37 cellular contexts compared by ENCODE assay signal in genomic region chr6:95905132-95905531, GRCh38.
"Had no signal": no experiment of that assay in that cellular context is flagged by ENCODE, and none has a peak within 500 bp of the region (broad histone marks: within the 10 kb centered on the region; RNA-seq: fewer than 3 reads in every experiment).

No MANE protein-coding gene starts in this region.

- DNase-seq: activated B cell treated with CpG ODN at 0.5 μM for 24 hours; activated CD4-positive, alpha-beta memory T cell treated with anti-CD3 and anti-CD28 coated beads for 36 hours; activated CD4-positive, alpha-beta T cell treated with anti-CD3 and anti-CD28 coated beads for 4 hours; activated CD4-positive, alpha-beta T cell treated with anti-CD3 and anti-CD28 coated beads, Interleukin-2, amount 10 ng/mL, durations not matched to agents 24 days and 14 days; activated CD4-positive, alpha-beta T cell treated with anti-CD3 and anti-CD28 coated beads, Interleukin-2, amount 50 U/mL, for 1 hour; activated CD4-positive, alpha-beta T cell treated with anti-CD3 and anti-CD28 coated beads, Interleukin-2, amount 50 U/mL, for 4 hours; activated CD4-positive, CD25-positive, alpha-beta regulatory T cell treated with anti-CD3 and anti-CD28 coated beads, Interleukin-2, amount 50 U/mL, for 72 hours; activated CD8-positive, alpha-beta memory T cell treated with anti-CD3 and anti-CD28 coated beads, Interleukin-2, amount 50 U/mL, for 4 hours; activated CD8-positive, alpha-beta T cell treated with anti-CD3 and anti-CD28 coated beads for 36 hours; activated effector memory CD4-positive, alpha-beta T cell treated with anti-CD3 and anti-CD28 coated beads, Interleukin-2, amount 50 U/mL, for 16 hours; activated gamma-delta T cell treated with Interleukin-2 at 50 U/mL for 16 hours; activated naive CD4-positive, alpha-beta T cell; activated naive CD4-positive, alpha-beta T cell treated with anti-CD3 and anti-CD28 coated beads for 36 hours; activated naive CD4-positive, alpha-beta T cell treated with anti-CD3 and anti-CD28 coated beads, Interleukin-2, amount 50 U/mL, for 16 hours; activated naive CD8-positive, alpha-beta T cell treated with anti-CD3 and anti-CD28 coated beads for 36 hours; activated T-cell treated with anti-CD3 and anti-CD28 coated beads for 4 hours; activated T-cell treated with anti-CD3 and anti-CD28 coated beads, Interleukin-2, amount 50 U/mL, for 1 hour; activated T-cell treated with anti-CD3 and anti-CD28 coated beads, Interleukin-2, amount 50 U/mL, for 4 hours; activated T-cell treated with anti-CD3 and anti-CD28 coated beads, Interleukin-2, amount 50 U/mL, for 72 hours; adrenal gland; amniotic stem cell; aorta; caudate nucleus; cerebellar nuclear complex; T-helper 2 cell; T-helper 9 cell had no signal

- H3K9me3 ChIP-seq: adrenal gland had no signal

- H3K27me3 Mint-ChIP-seq: activated B cell treated with CpG ODN at 0.5 μM for 24 hours; activated CD4-positive, alpha-beta memory T cell treated with anti-CD3 and anti-CD28 coated beads for 36 hours; activated CD4-positive, alpha-beta T cell treated with anti-CD3 and anti-CD28 coated beads, Interleukin-2, amount 10 ng/mL, durations not matched to agents 24 days and 14 days; activated CD8-positive, alpha-beta T cell treated with anti-CD3 and anti-CD28 coated beads for 36 hours; activated naive CD8-positive, alpha-beta T cell treated with anti-CD3 and anti-CD28 coated beads for 36 hours; activated T-helper 17 cell treated with anti-CD3 and anti-CD28 coated beads, Interleukin-2, amount 50 U/mL, for 72 hours; brain; central memory CD8-positive, alpha-beta T cell had no signal

- H3K27ac ChIP-seq: adrenal gland, cardiac muscle cell, VCaP had no signal

- H3K4me3 ChIP-seq: adrenal gland, cardiac muscle cell had no signal

- H3K4me1 Mint-ChIP-seq: activated B cell treated with CpG ODN at 0.5 μM for 24 hours; activated CD4-positive, alpha-beta T cell treated with anti-CD3 and anti-CD28 coated beads, Interleukin-2, amount 10 ng/mL, durations not matched to agents 24 days and 14 days; activated naive CD8-positive, alpha-beta T cell treated with anti-CD3 and anti-CD28 coated beads for 36 hours; activated T-helper 17 cell treated with anti-CD3 and anti-CD28 coated beads, Interleukin-2, amount 50 U/mL, for 72 hours; brain; central memory CD8-positive, alpha-beta T cell had no signal

- H3K36me3 ChIP-seq: adrenal gland, cardiac muscle cell had no signal

- H3K27ac Mint-ChIP-seq: activated B cell treated with CpG ODN at 0.5 μM for 24 hours; activated CD4-positive, alpha-beta memory T cell treated with anti-CD3 and anti-CD28 coated beads for 36 hours; activated CD4-positive, alpha-beta T cell treated with anti-CD3 and anti-CD28 coated beads, Interleukin-2, amount 10 ng/mL, durations not matched to agents 24 days and 14 days; activated CD8-positive, alpha-beta T cell treated with anti-CD3 and anti-CD28 coated beads for 36 hours; activated naive CD4-positive, alpha-beta T cell treated with anti-CD3 and anti-CD28 coated beads for 36 hours; activated naive CD4-positive, alpha-beta T cell treated with anti-CD3 and anti-CD28 coated beads, Interleukin-2, amount 50 U/mL, for 72 hours; activated naive CD8-positive, alpha-beta T cell treated with anti-CD3 and anti-CD28 coated beads for 36 hours; activated T-cell treated with anti-CD3 and anti-CD28 coated beads, Interleukin-2, amount 50 U/mL, for 72 hours; activated T-helper 1 cell treated with anti-CD3 and anti-CD28 coated beads, Interleukin-12 subunit alpha, Interleukin-12 subunit beta, Interleukin-2, Interleukin-4 antibody, amounts not matched to agents 30 ng/mL and 10 ng/mL and 1 ng/mL, durations not matched to agents 14 hours and 24 hours and 36 hours; activated T-helper 17 cell treated with anti-CD3 and anti-CD28 coated beads, Interleukin-2, amount 50 U/mL, for 72 hours; brain; T-helper 1 cell treated with Interleukin-12 subunit alpha and Interleukin-12 subunit beta and Interleukin-4 antibody, amounts not matched to agents 30 μg/mL and 1 μg/mL, for 36 hours; T-helper 2 cell treated with Interferon-gamma antibody and Interleukin-4, amounts not matched to agents 5 μg/mL and 100 μg/mL, for 36 hours had no signal

- H3K4me3 Mint-ChIP-seq: activated B cell treated with CpG ODN at 0.5 μM for 24 hours; activated CD4-positive, alpha-beta memory T cell treated with anti-CD3 and anti-CD28 coated beads for 36 hours; activated CD4-positive, alpha-beta T cell treated with anti-CD3 and anti-CD28 coated beads, Interleukin-2, amount 10 ng/mL, durations not matched to agents 24 days and 14 days; activated CD8-positive, alpha-beta T cell treated with anti-CD3 and anti-CD28 coated beads for 36 hours; activated naive CD4-positive, alpha-beta T cell treated with anti-CD3 and anti-CD28 coated beads for 36 hours; activated naive CD8-positive, alpha-beta T cell treated with anti-CD3 and anti-CD28 coated beads for 36 hours; activated T-cell treated with anti-CD3 and anti-CD28 coated beads, Interleukin-2, amount 50 U/mL, for 4 hours; activated T-cell treated with anti-CD3 and anti-CD28 coated beads, Interleukin-2, amount 50 U/mL, for 72 hours; activated T-helper 1 cell treated with anti-CD3 and anti-CD28 coated beads, Interleukin-12 subunit alpha, Interleukin-12 subunit beta, Interleukin-2, Interleukin-4 antibody, amounts not matched to agents 30 ng/mL and 10 ng/mL and 1 ng/mL, durations not matched to agents 14 hours and 24 hours and 36 hours; activated T-helper 17 cell treated with anti-CD3 and anti-CD28 coated beads, Interleukin-2, amount 50 U/mL, for 72 hours; brain; central memory CD8-positive, alpha-beta T cell; T-helper 1 cell treated with Interleukin-12 subunit alpha and Interleukin-12 subunit beta and Interleukin-4 antibody, amounts not matched to agents 30 μg/mL and 1 μg/mL, for 36 hours; T-helper 2 cell treated with Interferon-gamma antibody and Interleukin-4, amounts not matched to agents 5 μg/mL and 100 μg/mL, for 36 hours had no signal

- H3K27me3 ChIP-seq: adrenal gland, cardiac muscle cell had no signal

- ATAC-seq: activated CD8-positive, alpha-beta T cell treated with anti-CD3 and anti-CD28 coated beads for 36 hours; activated naive CD4-positive, alpha-beta T cell treated with anti-CD3 and anti-CD28 coated beads, Interleukin-2, amount 50 U/mL, for 72 hours; activated T-cell treated with anti-CD3 and anti-CD28 coated beads, Interleukin-2, amount 50 U/mL, for 4 hours; activated T-cell treated with anti-CD3 and anti-CD28 coated beads, Interleukin-2, amount 50 U/mL, for 72 hours; activated T-helper 17 cell treated with anti-CD3 and anti-CD28 coated beads, Interleukin-2, amount 50 U/mL, for 72 hours had no signal

- FAIRE-seq: bronchial epithelial cell, TTC549 had no signal

- H3K4me1 ChIP-seq: adrenal gland had no signal

- H3K9me3 Mint-ChIP-seq: activated B cell treated with CpG ODN at 0.5 μM for 24 hours; activated CD4-positive, alpha-beta memory T cell treated with anti-CD3 and anti-CD28 coated beads for 36 hours; activated CD4-positive, alpha-beta T cell treated with anti-CD3 and anti-CD28 coated beads, Interleukin-2, amount 10 ng/mL, durations not matched to agents 24 days and 14 days; activated CD8-positive, alpha-beta T cell treated with anti-CD3 and anti-CD28 coated beads for 36 hours; activated naive CD8-positive, alpha-beta T cell treated with anti-CD3 and anti-CD28 coated beads for 36 hours; activated T-cell treated with anti-CD3 and anti-CD28 coated beads, Interleukin-2, amount 50 U/mL, for 4 hours; activated T-helper 1 cell treated with anti-CD3 and anti-CD28 coated beads, Interleukin-12 subunit alpha, Interleukin-12 subunit beta, Interleukin-2, Interleukin-4 antibody, amounts not matched to agents 30 ng/mL and 10 ng/mL and 1 ng/mL, durations not matched to agents 14 hours and 24 hours and 36 hours; activated T-helper 17 cell treated with anti-CD3 and anti-CD28 coated beads, Interleukin-2, amount 50 U/mL, for 72 hours; T-helper 1 cell treated with Interleukin-12 subunit alpha and Interleukin-12 subunit beta and Interleukin-4 antibody, amounts not matched to agents 30 μg/mL and 1 μg/mL, for 36 hours; T-helper 2 cell treated with Interferon-gamma antibody and Interleukin-4, amounts not matched to agents 5 μg/mL and 100 μg/mL, for 36 hours had no signal

- H3K36me3 Mint-ChIP-seq: activated CD4-positive, alpha-beta memory T cell treated with anti-CD3 and anti-CD28 coated beads for 36 hours; activated naive CD4-positive, alpha-beta T cell treated with anti-CD3 and anti-CD28 coated beads, Interleukin-2, amount 50 U/mL, for 72 hours; activated naive CD8-positive, alpha-beta T cell treated with anti-CD3 and anti-CD28 coated beads for 36 hours; brain had no signal
